24 cellular contexts compared by ENCODE assay signal in genomic region chr17:27548369-27548768, GRCh38.
"Had no signal": no experiment of that assay in that cellular context is flagged by ENCODE, and none has a peak within 500 bp of the region (broad histone marks: within the 10 kb centered on the region; RNA-seq: fewer than 3 reads in every experiment).

No MANE protein-coding gene starts in this region.

- H3K36me3 ChIP-seq: gastrocnemius medialis, left lung, lower lobe of right lung had no signal

- H3K27ac ChIP-seq: coronary artery, epithelial cell of prostate, esophagus squamous epithelium, gastrocnemius medialis, heart right ventricle, left lung, lower lobe of right lung had no signal

- H3K4me3 ChIP-seq: coronary artery, esophagus squamous epithelium, gastrocnemius medialis, heart right ventricle, left lung, lower lobe of right lung, mucosa of descending colon had no signal

- H3K4me1 ChIP-seq: gastrocnemius medialis had no signal

- H3K9me3 ChIP-seq: esophagus squamous epithelium, gastrocnemius medialis, heart right ventricle, left lung, lower lobe of right lung, mucosa of descending colon had no signal

- FAIRE-seq: colon, endometrium, islet of Langerhans, keratinocyte had no signal

- ATAC-seq: effector memory CD8-positive, alpha-beta T cell; esophagus mucosa; gastrocnemius medialis; left lung; lower lobe of right lung; mucosa of descending colon had no signal

- DNase-seq: effector CD8-positive, alpha-beta T cell; effector memory CD8-positive, alpha-beta T cell; endodermal cell; esophagus squamous epithelium; foreskin fibroblast; foreskin melanocyte; gastrocnemius medialis; glutamatergic neuron; head of caudate nucleus; heart right ventricle; left cardiac atrium; left lung; left ventricle myocardium superior; lower lobe of right lung; mesenchymal stem cell; mucosa of descending colon; naive B cell had no signal

- H3K27me3 ChIP-seq: esophagus squamous epithelium, gastrocnemius medialis, heart right ventricle, left lung had no signal
